In genomic region chr9:13726746-13727145, GRCh38 we compare ENCODE assay signal across 14 cellular contexts.
DNase-seq lines count a peak whose midpoint lies in the region; ATAC-seq lines count a peak whose summit lies in the region.
"Had no signal": no experiment of that assay in that cellular context is flagged by ENCODE, and none has a peak within 500 bp of the region (broad histone marks: within the 10 kb centered on the region; RNA-seq: fewer than 3 reads in every experiment).

No MANE protein-coding gene starts in this region.

- peaks cover 2% of the 10 kb centered on the region for H3K4me1 ChIP-seq in right cardiac atrium (ENCODE audit: control insufficient read depth, insufficient read depth, low read length)
- no peaks in the 10 kb centered on the region for H3K4me1 ChIP-seq in aorta (ENCODE audit: control insufficient read depth in 1 of 2, insufficient read depth in 2 of 2, low read length in 2 of 2)
- H3K4me1 ChIP-seq: A549, BE2C, HAP-1 had no signal

- H3K9me3 ChIP-seq in right cardiac atrium (ENCODE audit: control insufficient read depth, low read length) (no peaks in the 10 kb centered on the region), aorta (ENCODE audit: control insufficient read depth, low read length) (no peaks in the 10 kb centered on the region)
- H3K9me3 ChIP-seq: A549, BE2C, HAP-1 had no signal

- intact Hi-C loops in right cardiac atrium (cut with DNase I) = no loop called here
- intact Hi-C loops in aorta (cut with DNase I) = loop anchor here in 1 of 2 donors (10.0 kb wide), 1 partner anchor 628 kb away; no protein-coding TSS in a partner anchor

- ATAC-seq in esophagus mucosa (peak; percentile 48), right cardiac atrium (peak; percentile 51 to 76), aorta (ENCODE audit: low FRiP score) (peak; percentile 42)
- ATAC-seq: A549, HepG2 had no signal

- H3K27ac ChIP-seq in right cardiac atrium (ENCODE audit: low read length) (no peak overlapping the region), aorta (ENCODE audit: low read depth in 1 of 2, low read length in 2 of 2) (no peak overlapping the region)
- H3K27ac ChIP-seq: A549, C4-2B had no signal

- H3K4me3 ChIP-seq in right cardiac atrium (ENCODE audit: low read length) (no peak overlapping the region), aorta (ENCODE audit: low read length in 2 of 2) (no peak overlapping the region)
- H3K4me3 ChIP-seq: A549, HAP-1 had no signal

- H3K27me3 ChIP-seq in right cardiac atrium (ENCODE audit: control insufficient read depth, insufficient read depth) = no peaks in the 10 kb centered on the region
- H3K27me3 ChIP-seq in aorta (ENCODE audit: control insufficient read depth in 1 of 2, insufficient read depth in 2 of 2, low read length in 1 of 2) = no peaks in the 10 kb centered on the region
- H3K27me3 ChIP-seq: BE2C had no signal

- no peaks in the 10 kb centered on the region for H3K36me3 ChIP-seq in aorta (ENCODE audit: control insufficient read depth in 1 of 2, insufficient read depth in 2 of 2, low read length in 1 of 2)
- H3K36me3 ChIP-seq: BE2C, HAP-1 had no signal

- 62% methylated on average over 2 of the region's 2 CpGs for WGBS in right cardiac atrium
- 83 to 86% methylated on average over 2 of the region's 2 CpGs for WGBS in aorta, 2 donors

- DNase-seq in cerebellar cortex (ENCODE audit: low spot score) (peak; percentile 34), right cardiac atrium (no peak), aorta (no peak), T-helper 9 cell (no peak), T-helper 1 cell (no peak), NCI-H2081 (lab: John Stamatoyannopoulos, UW) (no peak)
- DNase-seq: BE2C; CD4-positive, alpha-beta memory T cell; DMS79 had no signal
